Comparison of ENCODE assay signal across 18 cellular contexts in the genomic region with DNA sequence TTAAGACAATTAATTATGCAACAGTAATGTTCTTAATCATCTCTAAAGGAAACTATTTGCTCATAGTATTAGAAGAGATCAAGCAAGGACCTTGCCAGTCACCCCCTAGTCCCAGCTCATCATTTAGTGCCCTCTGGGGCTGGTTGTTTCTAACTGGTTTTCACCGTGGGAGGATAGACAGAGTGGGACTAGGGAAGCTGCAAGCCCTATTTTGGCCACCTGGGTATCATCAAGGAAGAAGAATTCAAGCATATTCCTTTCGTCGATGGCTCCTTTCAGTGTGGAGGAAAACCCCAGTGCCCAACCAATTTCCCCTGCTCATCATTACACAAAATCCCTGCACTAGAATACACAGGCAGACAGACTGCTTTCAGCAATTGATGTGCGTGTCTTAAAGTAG. TPM values are rescaled to one million over a fixed set of nuclear protein-coding genes. Genes with fewer than 3 reads are reported as not detected.
DNase-seq lines count a peak whose midpoint lies in the region; ATAC-seq and TF ChIP-seq lines count a peak whose summit lies in the region.
"Had no signal": no experiment of that assay in that cellular context is flagged by ENCODE, and none has a peak within 500 bp of the region (broad histone marks: within the 10 kb centered on the region; RNA-seq: fewer than 3 reads in every experiment).

No MANE protein-coding gene starts in this region.

- no peak overlapping the region for H3K27ac ChIP-seq in HCT116 (ENCODE audit: low read depth, low read length)
- H3K27ac ChIP-seq in esophagus muscularis mucosa (replicated peaks in 1 of 4): peak overlapping the region; percentile 61 to 83 (median 66)
- no peak overlapping the region for H3K27ac ChIP-seq in smooth muscle cell (ENCODE audit: low read depth)
- H3K27ac ChIP-seq: BLaER1 treated with 17β-estradiol and CSF1 and Interleukin-3, amounts not matched to agents 10 nM and 100 nM had no signal

- no peaks in the 10 kb centered on the region for H3K9me2 ChIP-seq in HCT116 (ENCODE audit: insufficient read depth)

- DNase-seq in HCT116 (ENCODE audit: low read depth, low spot score): no peak
- DNase-seq in esophagus muscularis mucosa (ENCODE audit: extremely low spot score): no peak
- DNase-seq in smooth muscle cell (lab: John Stamatoyannopoulos, UW; ENCODE audit: unreplicated experiment): no peak
- no peak for DNase-seq in activated T-cell treated with anti-CD3 and anti-CD28 coated beads, Interleukin-2, amount 50 U/mL, for 24 hours
- no peak for DNase-seq in H4 (ENCODE audit: low spot score)
- DNase-seq in NCI-H2081 treated with DMSO at 0.1 percent for 48 hours (lab: John Stamatoyannopoulos, UW): no peak
- DNase-seq: GDM1, GOT3, KG1, NCI-H146, NCI-H2227 treated with DMSO at 0.1 percent for 48 hours, NCI-H524 treated with DMSO at 0.1 percent for 48 hours, SHP77 treated with DMSO at 0.1 percent for 48 hours had no signal

- peaks cover 40% of the 10 kb centered on the region for H3K27me3 Mint-ChIP-seq in nephron (ENCODE audit: low read depth)
- H3K27me3 Mint-ChIP-seq in activated T-cell treated with anti-CD3 and anti-CD28 coated beads, Interleukin-2, amount 50 U/mL, for 24 hours: no peaks in the 10 kb centered on the region

- H3K9ac ChIP-seq in HCT116 (ENCODE audit: low read length) (no peak overlapping the region), smooth muscle cell (ENCODE audit: low read depth) (no peak overlapping the region)
- H3K9ac ChIP-seq: BLaER1 treated with 17β-estradiol and CSF1 and Interleukin-3, amounts not matched to agents 10 nM and 100 nM had no signal

- H3K4me2 ChIP-seq in HCT116 (ENCODE audit: low read length) (no peak overlapping the region), smooth muscle cell (peak overlapping the region; percentile 82)
- H3K4me2 ChIP-seq: BLaER1 treated with 17β-estradiol and CSF1 and Interleukin-3, amounts not matched to agents 10 nM and 100 nM had no signal

- 30% methylated on average over 3 of the region's 4 CpGs for WGBS in esophagus muscularis mucosa
- WGBS in smooth muscle cell (ENCODE audit: low lambda C conversion rate): 64% methylated on average over 4 of the region's 4 CpGs

- H4K20me1 ChIP-seq in HCT116 (ENCODE audit: insufficient read depth) (no peaks in the 10 kb centered on the region), smooth muscle cell (ENCODE audit: low read depth) (no peaks in the 10 kb centered on the region)
- H4K20me1 ChIP-seq: BLaER1 treated with 17β-estradiol and CSF1 and Interleukin-3, amounts not matched to agents 10 nM and 100 nM had no signal

- H3K27me3 ChIP-seq in HCT116 (ENCODE audit: insufficient read depth, low read length) (peaks cover 19% of the 10 kb centered on the region), esophagus muscularis mucosa (no peaks in the 10 kb centered on the region), smooth muscle cell (ENCODE audit: low read depth) (no peaks in the 10 kb centered on the region)
- H3K27me3 ChIP-seq: BLaER1 treated with 17β-estradiol and CSF1 and Interleukin-3, amounts not matched to agents 10 nM and 100 nM had no signal

- peaks cover 37% of the 10 kb centered on the region for H3F3A ChIP-seq in smooth muscle cell (ENCODE audit: low read depth)

- intact Hi-C loops in HCT116 (cut with micrococcal nuclease): no loop called here
- intact Hi-C loops in esophagus muscularis mucosa (cut with DNase I): no loop called here

- peaks cover 32% of the 10 kb centered on the region for H3K4me1 Mint-ChIP-seq in nephron
- no peaks in the 10 kb centered on the region for H3K4me1 Mint-ChIP-seq in activated T-cell treated with anti-CD3 and anti-CD28 coated beads, Interleukin-2, amount 50 U/mL, for 24 hours (ENCODE audit: low read depth)

- TF ChIP-seq RAD21 in HCT116 (IDR thresholded peaks at IDR 0.05; ENCODE audit: low read depth): no peak

- no peaks in the 10 kb centered on the region for H3K36me3 Mint-ChIP-seq in nephron (ENCODE audit: low read depth)
- no peaks in the 10 kb centered on the region for H3K36me3 Mint-ChIP-seq in activated T-cell treated with anti-CD3 and anti-CD28 coated beads, Interleukin-2, amount 50 U/mL, for 24 hours (ENCODE audit: low read depth)

- TF ChIP-seq EP300 in esophagus muscularis mucosa (IDR thresholded peaks at IDR 0.05): no peak

- H3K9me3 Mint-ChIP-seq in nephron: no peaks in the 10 kb centered on the region
- no peaks in the 10 kb centered on the region for H3K9me3 Mint-ChIP-seq in activated T-cell treated with anti-CD3 and anti-CD28 coated beads, Interleukin-2, amount 50 U/mL, for 24 hours

- H3K9me3 ChIP-seq in HCT116 (ENCODE audit: control insufficient read depth in 1 of 2, insufficient read depth in 1 of 2, low read depth in 1 of 2, low read length in 2 of 2): no peaks in the 10 kb centered on the region
- no peaks in the 10 kb centered on the region for H3K9me3 ChIP-seq in esophagus muscularis mucosa
- no peaks in the 10 kb centered on the region for H3K9me3 ChIP-seq in smooth muscle cell (replicated peaks; ENCODE audit: low read depth)
- H3K9me3 ChIP-seq: BLaER1 treated with 17β-estradiol and CSF1 and Interleukin-3, amounts not matched to agents 10 nM and 100 nM had no signal

- H3K4me1 ChIP-seq in HCT116 (ENCODE audit: control insufficient read depth in 1 of 2, insufficient read depth in 2 of 2, low read length in 2 of 2) (no peaks in the 10 kb centered on the region), esophagus muscularis mucosa (peaks cover 0 to 45% (median 38%) of the 10 kb centered on the region in 4 donors), smooth muscle cell (ENCODE audit: low read depth) (peaks cover 22% of the 10 kb centered on the region)
- H3K4me1 ChIP-seq: BLaER1 treated with 17β-estradiol and CSF1 and Interleukin-3, amounts not matched to agents 10 nM and 100 nM had no signal

- ATAC-seq in HCT116: 0 out of 2 replicates have a peak, but pooled peaks have one; percentile 49
- ATAC-seq: GM12878, HepG2 had no signal

- POLR2A ChIA-PET in HCT116 (lab: Charles Lee): no interaction called here

- H3K4me3 Mint-ChIP-seq in nephron: no peak overlapping the region
- no peak overlapping the region for H3K4me3 Mint-ChIP-seq in activated T-cell treated with anti-CD3 and anti-CD28 coated beads, Interleukin-2, amount 50 U/mL, for 24 hours

- H2AFZ ChIP-seq in HCT116 (ENCODE audit: low read depth, low read length, poor library complexity, severe bottlenecking) (no peak overlapping the region), smooth muscle cell (ENCODE audit: low read depth) (no peak overlapping the region)

- H3K79me2 ChIP-seq in HCT116 (ENCODE audit: insufficient read depth, low read length) (no peaks in the 10 kb centered on the region), smooth muscle cell (ENCODE audit: low read depth) (no peaks in the 10 kb centered on the region)

- RAD21 ChIA-PET in HCT116 (lab: Charles Lee; ENCODE audit: low non-redundant PET in 1 of 2, low total read pairs in 2 of 2, uncharacterized antibody in 2 of 2, unreplicated experiment in 2 of 2): no interaction called here

- TF ChIP-seq CTCF in HCT116 (IDR thresholded peaks at IDR 0.05 in 2 of 3, conservative IDR thresholded peaks at IDR 0.05 in 1 of 3; ENCODE audit: borderline replicate concordance in 1 of 3, insufficient read depth in 1 of 3, low read depth in 2 of 3, low read length in 2 of 3): 0 out of 6 replicates have a peak, but pooled peaks of 1 of the 3 experiments have one; percentile 5
- peak in 1 of 3 experiments; percentile 13 for TF ChIP-seq CTCF in esophagus muscularis mucosa (IDR thresholded peaks at IDR 0.05)
- no peak for TF ChIP-seq CTCF in nephron (IDR thresholded peaks at IDR 0.05; ENCODE audit: unreplicated experiment in 3 of 3)
- no peak for TF ChIP-seq CTCF in smooth muscle cell (IDR thresholded peaks at IDR 0.05; ENCODE audit: borderline replicate concordance, insufficient read depth, poor library complexity, severe bottlenecking)

- H3K4me3 ChIP-seq in HCT116 (replicated peaks in 1 of 2; ENCODE audit: low read depth in 1 of 2, low read length in 2 of 2): no peak overlapping the region
- no peak overlapping the region for H3K4me3 ChIP-seq in esophagus muscularis mucosa
- no peak overlapping the region for H3K4me3 ChIP-seq in smooth muscle cell
- H3K4me3 ChIP-seq: BLaER1 treated with 17β-estradiol and CSF1 and Interleukin-3, amounts not matched to agents 10 nM and 100 nM; GM12878 had no signal

- no TSS peak for BruUV-seq in HCT116 (replicated peaks; lab: Mats Ljungman, UMichigan)

- CTCF ChIA-PET in HCT116 (lab: Charles Lee): no interaction called here

- no peaks in the 10 kb centered on the region for H3K36me3 ChIP-seq in HCT116 (ENCODE audit: control insufficient read depth in 1 of 2, insufficient read depth in 2 of 2, low read length in 2 of 2)
- no peaks in the 10 kb centered on the region for H3K36me3 ChIP-seq in esophagus muscularis mucosa
- no peaks in the 10 kb centered on the region for H3K36me3 ChIP-seq in smooth muscle cell (ENCODE audit: low read depth)
- H3K36me3 ChIP-seq: BLaER1 treated with 17β-estradiol and CSF1 and Interleukin-3, amounts not matched to agents 10 nM and 100 nM had no signal

- peak overlapping the region; percentile 9 to 48 (median 21) for H3K27ac Mint-ChIP-seq in nephron
- no peak overlapping the region for H3K27ac Mint-ChIP-seq in activated T-cell treated with anti-CD3 and anti-CD28 coated beads, Interleukin-2, amount 50 U/mL, for 24 hours

- no peak for TF ChIP-seq POLR2A in HCT116 (IDR thresholded peaks at IDR 0.05; ENCODE audit: borderline replicate concordance, extremely low read depth, insufficient read depth, insufficient read length)
- TF ChIP-seq POLR2A in esophagus muscularis mucosa (IDR thresholded peaks at IDR 0.05; ENCODE audit: low read depth): no peak

TF ChIP-seq in HCT116, 20 proteins besides CTCF, POLR2A, EP300 and RAD21 (continues in another document):
- TF ChIP-seq, protein P1, sequence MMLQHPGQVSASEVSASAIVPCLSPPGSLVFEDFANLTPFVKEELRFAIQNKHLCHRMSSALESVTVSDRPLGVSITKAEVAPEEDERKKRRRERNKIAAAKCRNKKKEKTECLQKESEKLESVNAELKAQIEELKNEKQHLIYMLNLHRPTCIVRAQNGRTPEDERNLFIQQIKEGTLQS (IDR thresholded peaks at IDR 0.05): no peak
- TF ChIP-seq, protein P2, sequence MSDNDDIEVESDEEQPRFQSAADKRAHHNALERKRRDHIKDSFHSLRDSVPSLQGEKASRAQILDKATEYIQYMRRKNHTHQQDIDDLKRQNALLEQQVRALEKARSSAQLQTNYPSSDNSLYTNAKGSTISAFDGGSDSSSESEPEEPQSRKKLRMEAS (IDR thresholded peaks at IDR 0.05): no peak
- TF ChIP-seq CBX3 (IDR thresholded peaks at IDR 0.05; ENCODE audit: low read depth) (no peak), SIN3A (IDR thresholded peaks at IDR 0.05; ENCODE audit: low read depth) (no peak), EZH2phosphoT487 (IDR thresholded peaks at IDR 0.05; ENCODE audit: borderline replicate concordance) (no peak), EZH2 (IDR thresholded peaks at IDR 0.05) (no peak), ZNF274 (IDR thresholded peaks at IDR 0.05; ENCODE audit: low read depth, low read length) (no peak), TCF7L2 (IDR thresholded peaks at IDR 0.05; ENCODE audit: borderline replicate concordance, extremely low read depth, insufficient read depth, insufficient read length) (no peak)

RNA-seq across cellular contexts. Expression of a gene that starts 30.6 kb away (rescaled TPM):
- total RNA-seq in HCT116 (2021; ENCODE audit: unreplicated experiment) (19.7 TPM), esophagus muscularis mucosa (10 to 100 TPM; 58.6 to 74.0 (median 60.5) TPM), smooth muscle cell (85.9 and 115 TPM in 2 replicates)
- polyA plus RNA-seq in HCT116 (2012): 8.5 and 10.0 TPM in 2 replicates
- 82.7 and 103 TPM in 2 replicates for polyA plus RNA-seq in smooth muscle cell
- total RNA-seq in H4 (2014; rRNA removed; shearing (Covaris generic)): 3.7 and 5.0 TPM in 2 replicates
- total RNA-seq: OCI-LY7 had no signal

Comparison
In these comparisons a context has a peak if more than half of its experiments do, and no peak if none do; other contexts are left out.
1. H3K27ac ChIP-seq: peak in esophagus muscularis mucosa (4 of 4); none in HCT116 (single experiment) and smooth muscle cell (single experiment).